ENCODE assay signal across 8 cellular contexts in the genomic region with DNA sequence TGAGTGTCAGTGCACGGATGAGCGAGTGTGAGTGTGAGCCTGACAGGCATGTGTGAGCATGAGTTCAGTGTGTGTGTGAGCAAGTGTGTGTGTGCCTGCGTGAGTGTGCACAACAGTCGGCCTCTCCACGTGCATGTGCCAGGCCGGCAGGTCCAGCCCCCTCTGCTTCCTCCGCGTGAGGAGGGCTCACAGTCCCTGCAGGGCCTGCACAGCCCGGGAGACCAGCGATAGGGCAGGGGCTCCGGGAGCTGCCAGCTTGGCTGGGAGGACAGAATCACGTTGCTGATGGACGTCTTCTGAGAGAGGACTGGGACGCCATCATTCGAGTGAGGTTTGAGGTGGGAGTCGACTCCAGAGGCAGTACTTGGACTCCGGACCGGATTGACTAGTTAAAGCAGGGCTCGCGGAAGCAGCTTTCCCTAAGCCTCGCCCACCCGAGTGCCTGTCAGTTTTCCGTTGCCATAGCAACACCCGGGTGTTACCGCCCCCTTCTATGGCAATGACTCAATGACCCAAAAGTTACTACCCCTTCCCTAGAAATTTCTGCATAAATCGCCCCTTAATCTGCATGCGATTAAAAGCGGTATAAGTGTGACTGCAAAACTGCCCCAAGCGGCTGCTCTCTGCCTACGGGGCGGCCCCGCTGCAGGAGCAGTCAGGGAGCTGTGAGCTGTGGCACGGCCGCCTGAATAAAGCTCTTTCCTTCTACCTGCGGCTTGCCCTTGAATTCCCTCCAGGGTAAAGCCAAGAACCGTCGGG. TPM values are rescaled to one million over a fixed set of nuclear protein-coding genes. Genes with fewer than 3 reads are reported as not detected.
A peak's percentile ranks its signal among the peaks of the same experiment; 100 is the strongest.
DNase-seq lines count a peak whose midpoint lies in the region; ATAC-seq and TF ChIP-seq lines count a peak whose summit lies in the region.

No MANE protein-coding gene starts in this region.

- no peaks in the 10 kb centered on the region for H3K36me3 ChIP-seq in brain microvascular endothelial cell (replicated peaks)
- H3K36me3 ChIP-seq in skeletal muscle satellite cell (ENCODE audit: insufficient read depth, low read length), result no peaks in the 10 kb centered on the region

- peak overlapping the region; percentile 84 for H3K4me2 ChIP-seq in skeletal muscle satellite cell (ENCODE audit: low read length)

- DNase-seq in DMS53 (lab: John Stamatoyannopoulos, UW) (peak; percentile 48), DMS53 treated with DMSO at 0.1 percent for 48 hours (lab: John Stamatoyannopoulos, UW; ENCODE audit: unreplicated experiment) (no peak), T-helper 2 cell (peak in 4 of 5 experiments; percentile 35 to 80 (median 52)), brain microvascular endothelial cell (peak; percentile 62), iPS-NIHi11 (ENCODE audit: low spot score) (peak; percentile 86), GOT3 (lab: John Stamatoyannopoulos, UW) (no peak)

- no peaks in the 10 kb centered on the region for H3K9me3 ChIP-seq in skeletal muscle satellite cell (replicated peaks; ENCODE audit: low read length)

- H3K4me1 ChIP-seq in skeletal muscle satellite cell (ENCODE audit: control insufficient read depth, insufficient read depth, low read length), result peaks cover 11% of the 10 kb centered on the region

- ATAC-seq in HG03095 (IDR thresholded peaks at IDR 0.05; ENCODE audit: unreplicated experiment), result peak; percentile 41

- peak overlapping the region; percentile 60 for H3K4me3 ChIP-seq in brain microvascular endothelial cell (ENCODE audit: low read depth, low read length)
- peak overlapping the region; percentile 76 for H3K4me3 ChIP-seq in skeletal muscle satellite cell (ENCODE audit: low read length)

- TF ChIP-seq CTCF in brain microvascular endothelial cell (IDR thresholded peaks at IDR 0.05; ENCODE audit: low read depth, low read length, missing control alignments), result peak; percentile 20

- H3K9ac ChIP-seq in skeletal muscle satellite cell (ENCODE audit: low read depth, low read length), result peak overlapping the region; percentile 63

- no peak overlapping the region for H3K27ac ChIP-seq in brain microvascular endothelial cell

- in situ Hi-C loops in brain microvascular endothelial cell (cut with HindIII; ENCODE audit: low pct_ligation_motif_present, low sequenced_read_pairs), result no loop called here

- H3K27me3 ChIP-seq in brain microvascular endothelial cell (replicated peaks) (no peaks in the 10 kb centered on the region), skeletal muscle satellite cell (ENCODE audit: control insufficient read depth, insufficient read depth, low read length) (peaks cover 27% of the 10 kb centered on the region)

RNA-seq across cellular contexts. Expression of gene CFAP46, which starts 19.7 kb away (rescaled TPM):
- 0.25 and 1.1 TPM in 2 replicates for total RNA-seq in skeletal muscle satellite cell (2012; rRNA removed)

Comparison
In these comparisons a context has a peak if more than half of its experiments do, and no peak if none do; other contexts are left out.
1. DNase-seq: peak in DMS53 (single experiment), T-helper 2 cell (4 of 5), brain microvascular endothelial cell (single experiment) and iPS-NIHi11 (single experiment); none in DMS53 treated with DMSO at 0.1 percent for 48 hours (single experiment) and GOT3 (single experiment).